Comparison of ENCODE assay signal across 9 cellular contexts in genomic region chr4:109728385-109728784, GRCh38. TPM values are rescaled to one million over a fixed set of nuclear protein-coding genes. Genes with fewer than 3 reads are reported as not detected.
DNase-seq lines count a peak whose midpoint lies in the region; ATAC-seq and TF ChIP-seq lines count a peak whose summit lies in the region.
"Had no signal": no experiment of that assay in that cellular context is flagged by ENCODE, and none has a peak within 500 bp of the region (broad histone marks: within the 10 kb centered on the region; RNA-seq: fewer than 3 reads in every experiment).

No MANE protein-coding gene starts in this region.

- peak overlapping the region; percentile 83 for H3K9ac ChIP-seq in iPS-18a (ENCODE audit: low read length)

- H3K27ac ChIP-seq in WERI-Rb-1: no peak overlapping the region
- H3K27ac ChIP-seq in iPS-18a (ENCODE audit: low read length): no peak overlapping the region
- H3K27ac ChIP-seq: coronary artery had no signal

- H3K27me3 ChIP-seq in WERI-Rb-1 (ENCODE audit: insufficient read depth, low read depth, severe bottlenecking): no peaks in the 10 kb centered on the region
- H3K27me3 ChIP-seq in iPS-18a (ENCODE audit: control insufficient read depth, insufficient read depth, low read length): peaks cover 9% of the 10 kb centered on the region

- H3K27me3 Mint-ChIP-seq in activated T-cell treated with anti-CD3 and anti-CD28 coated beads, Interleukin-2, amount 50 U/mL, for 4 hours (ENCODE audit: low read depth): no peaks in the 10 kb centered on the region
- no peaks in the 10 kb centered on the region for H3K27me3 Mint-ChIP-seq in stimulated activated naive CD8-positive, alpha-beta T cell treated with anti-CD3 and anti-CD28 coated beads, Interleukin-15, amount 100 ng/mL, for 72 hours

- peaks cover 14% of the 10 kb centered on the region for H3K4me1 ChIP-seq in iPS-18a (ENCODE audit: control insufficient read depth, low read depth, low read length)

- ATAC-seq in activated T-cell treated with anti-CD3 and anti-CD28 coated beads, Interleukin-2, amount 50 U/mL, for 4 hours: no peak
- ATAC-seq in stimulated activated naive CD8-positive, alpha-beta T cell treated with anti-CD3 and anti-CD28 coated beads, Interleukin-15, amount 100 ng/mL, for 72 hours: no peak
- ATAC-seq in HG03521 (IDR thresholded peaks at IDR 0.05; ENCODE audit: unreplicated experiment): no peak

- no peaks in the 10 kb centered on the region for H3K9me3 ChIP-seq in WERI-Rb-1 (ENCODE audit: severe bottlenecking)
- no peaks in the 10 kb centered on the region for H3K9me3 ChIP-seq in iPS-18a (ENCODE audit: control insufficient read depth, low read depth, low read length)

- H3K9me3 Mint-ChIP-seq in activated T-cell treated with anti-CD3 and anti-CD28 coated beads, Interleukin-2, amount 50 U/mL, for 4 hours: no peaks in the 10 kb centered on the region
- no peaks in the 10 kb centered on the region for H3K9me3 Mint-ChIP-seq in stimulated activated naive CD8-positive, alpha-beta T cell treated with anti-CD3 and anti-CD28 coated beads, Interleukin-15, amount 100 ng/mL, for 72 hours

- H3K36me3 Mint-ChIP-seq in activated T-cell treated with anti-CD3 and anti-CD28 coated beads, Interleukin-2, amount 50 U/mL, for 4 hours (ENCODE audit: insufficient read depth): peaks cover 17% of the 10 kb centered on the region

- peak overlapping the region; percentile 87 for H3K4me3 Mint-ChIP-seq in activated T-cell treated with anti-CD3 and anti-CD28 coated beads, Interleukin-2, amount 50 U/mL, for 4 hours
- H3K4me3 Mint-ChIP-seq in stimulated activated naive CD8-positive, alpha-beta T cell treated with anti-CD3 and anti-CD28 coated beads, Interleukin-15, amount 100 ng/mL, for 72 hours: peak overlapping the region; percentile 91 to 95

- no peak overlapping the region for H3K27ac Mint-ChIP-seq in stimulated activated naive CD8-positive, alpha-beta T cell treated with anti-CD3 and anti-CD28 coated beads, Interleukin-15, amount 100 ng/mL, for 72 hours

- H3K4me3 ChIP-seq in WERI-Rb-1 (ENCODE audit: low read depth, low read length) (peak overlapping the region; percentile 51), iPS-18a (ENCODE audit: low read length) (peak overlapping the region; percentile 99)

- H3K36me3 ChIP-seq in WERI-Rb-1: peaks cover 32% of the 10 kb centered on the region
- no peaks in the 10 kb centered on the region for H3K36me3 ChIP-seq in iPS-18a (ENCODE audit: control insufficient read depth, low read depth, low read length)

- no peak for TF ChIP-seq CTCF in WERI-Rb-1 (IDR thresholded peaks at IDR 0.05; ENCODE audit: low read depth, low read length)

- DNase-seq in activated T-cell treated with anti-CD3 and anti-CD28 coated beads, Interleukin-2, amount 50 U/mL, for 4 hours: no peak
- no peak for DNase-seq in activated T-cell treated with anti-CD3 and anti-CD28 coated beads, Interleukin-2, amount 50 U/mL, for 1 hour
- DNase-seq in WERI-Rb-1: no peak
- no peak for DNase-seq in stimulated activated naive CD8-positive, alpha-beta T cell treated with anti-CD3 and anti-CD28 coated beads, Interleukin-15, amount 100 ng/mL, for 72 hours
- no peak for DNase-seq in SKM-1 treated with dmso at 0.1 percent for 144 hours (lab: John Stamatoyannopoulos, UW; ENCODE audit: unreplicated experiment)
- no peak for DNase-seq in OCI-M1 (lab: John Stamatoyannopoulos, UW)

- H3K4me1 Mint-ChIP-seq in activated T-cell treated with anti-CD3 and anti-CD28 coated beads, Interleukin-2, amount 50 U/mL, for 4 hours (ENCODE audit: low read depth): peaks cover 22% of the 10 kb centered on the region
- H3K4me1 Mint-ChIP-seq in stimulated activated naive CD8-positive, alpha-beta T cell treated with anti-CD3 and anti-CD28 coated beads, Interleukin-15, amount 100 ng/mL, for 72 hours: peaks cover 30% of the 10 kb centered on the region

RNA-seq across cellular contexts. Expression of gene PLA2G12A, which starts 1.5 kb away (rescaled TPM):
- total RNA-seq in activated T-cell treated with anti-CD3 and anti-CD28 coated beads, Interleukin-2, amount 50 U/mL, for 4 hours: 10 to 100 TPM; 12.9 to 18.2 (median 18.2) TPM

RNA-seq across cellular contexts. Expression of gene CASP6, which starts 25.1 kb away (rescaled TPM):
- 10 to 100 TPM; 10.1 to 14.1 (median 11.4) TPM for total RNA-seq in activated T-cell treated with anti-CD3 and anti-CD28 coated beads, Interleukin-2, amount 50 U/mL, for 4 hours
